In genomic region chr11:83583953-83584352, GRCh38 we compare ENCODE assay signal across 10 cellular contexts.
DNase-seq lines count a peak whose midpoint lies in the region; ATAC-seq lines count a peak whose summit lies in the region.
"Had no signal": no experiment of that assay in that cellular context is flagged by ENCODE, and none has a peak within 500 bp of the region (broad histone marks: within the 10 kb centered on the region; RNA-seq: fewer than 3 reads in every experiment).

No MANE protein-coding gene starts in this region.

- no peaks in the 10 kb centered on the region for H3K27me3 ChIP-seq in SJCRH30

- ATAC-seq in GM19397 (IDR thresholded peaks at IDR 0.05; ENCODE audit: unreplicated experiment): peak; percentile 89
- peak; percentile 94 for ATAC-seq in HG03097 (IDR thresholded peaks at IDR 0.05; ENCODE audit: low FRiP score, unreplicated experiment)

- H3K9me3 ChIP-seq in SJCRH30 (replicated peaks): no peaks in the 10 kb centered on the region

- DNase-seq in DMS53 (lab: John Stamatoyannopoulos, UW) (peak; percentile 32), epithelial cell of prostate (ENCODE audit: low read depth, low spot score) (peak; percentile 65), NCI-H187 (lab: John Stamatoyannopoulos, UW) (no peak), OCI-M1 (lab: John Stamatoyannopoulos, UW) (no peak), SJCRH30 (no peak)
- no peak for DNase-seq in stimulated activated CD4-positive, alpha-beta T cell treated with anti-CD3 and anti-CD28 coated beads, Interleukin-12 subunit alpha, Interleukin-12 subunit beta, amount 100 ng/mL, for 4 hours
- DNase-seq: activated effector memory CD4-positive, alpha-beta T cell treated with Interleukin-2 at 50 U/mL for 16 hours; NCI-H526 treated with DMSO at 0.1 percent for 48 hours had no signal

- 0 out of 2 replicates have a peak, but pooled peaks cover 5% of the 10 kb centered on the region for H3K4me1 ChIP-seq in SJCRH30

- no peaks in the 10 kb centered on the region for H3K36me3 ChIP-seq in SJCRH30

- H3K27ac ChIP-seq in epithelial cell of prostate (peak overlapping the region; percentile 22), SJCRH30 (no peak overlapping the region)

- no peak overlapping the region for H3K4me3 ChIP-seq in SJCRH30

Comparison
In these comparisons a context has a peak if more than half of its experiments do, and no peak if none do; other contexts are left out.
1. DNase-seq: peak in DMS53 (single experiment) and epithelial cell of prostate (single experiment); none in NCI-H187 (0 of 2), OCI-M1 (single experiment), SJCRH30 (0 of 2) and stimulated activated CD4-positive, alpha-beta T cell treated with anti-CD3 and anti-CD28 coated beads, Interleukin-12 subunit alpha, Interleukin-12 subunit beta, amount 100 ng/mL, for 4 hours (single experiment).